ENCODE assay signal across 8 cellular contexts in genomic region chr1:21176589-21177555, GRCh38. TPM values are rescaled to one million over a fixed set of nuclear protein-coding genes. Genes with fewer than 3 reads are reported as not detected.
DNase-seq lines count a peak whose midpoint lies in the region; ATAC-seq, FAIRE-seq and TF ChIP-seq lines count a peak whose summit lies in the region.

EIF4G3 (minus strand) TSS chr1:21176897; CDS start chr1:21002742, 174,155 bp downstream.

- POLR2A ChIA-PET in activated CD4-positive, alpha-beta T cell treated with anti-CD3 and anti-CD28 coated beads for 36 hours (lab: Charles Lee), result no interaction called here

- no peaks in the 10 kb centered on the region for H3K27me3 Mint-ChIP-seq in activated CD4-positive, alpha-beta T cell treated with anti-CD3 and anti-CD28 coated beads for 36 hours

- peak within 1 kb of the TSS; percentile 92 for H3K27ac Mint-ChIP-seq in activated CD4-positive, alpha-beta T cell treated with anti-CD3 and anti-CD28 coated beads for 36 hours

- peak within 1 kb of the TSS; percentile 78 to 79 for H3K27ac ChIP-seq in kidney (ENCODE audit: low read depth in 2 of 2, low read length in 2 of 2)

- peak; percentile 85 for ATAC-seq in HG03442 (IDR thresholded peaks at IDR 0.05; ENCODE audit: unreplicated experiment)
- ATAC-seq in activated CD4-positive, alpha-beta T cell treated with anti-CD3 and anti-CD28 coated beads for 36 hours, result peak; percentile 99

- H3K36me3 Mint-ChIP-seq in activated CD4-positive, alpha-beta T cell treated with anti-CD3 and anti-CD28 coated beads for 36 hours (ENCODE audit: low read depth), result peaks cover 21% of the 10 kb centered on the region

- peak; percentile 95 for FAIRE-seq in kidney (lab: Jason Lieb, UNC)

- H3K9me3 Mint-ChIP-seq in activated CD4-positive, alpha-beta T cell treated with anti-CD3 and anti-CD28 coated beads for 36 hours (ENCODE audit: low read depth), result no peaks in the 10 kb centered on the region

- peaks cover 5 to 6% of the 10 kb centered on the region in 2 donors for H3K4me1 ChIP-seq in kidney (ENCODE audit: control insufficient read depth in 1 of 2, insufficient read depth in 1 of 2, low read depth in 1 of 2, low read length in 2 of 2)

- no peaks in the 10 kb centered on the region for H3K9me3 ChIP-seq in kidney (ENCODE audit: control insufficient read depth in 1 of 2, low read length in 2 of 2)

- TF ChIP-seq CTCF in choroid plexus epithelial cell (conservative IDR thresholded peaks at IDR 0.05; ENCODE audit: low read depth, low read length) (no peak), kidney (IDR thresholded peaks at IDR 0.05; ENCODE audit: borderline replicate concordance, extremely low read depth, insufficient read depth) (no peak)

- peak within 1 kb of the TSS; percentile 81 for H3K4me3 Mint-ChIP-seq in activated CD4-positive, alpha-beta T cell treated with anti-CD3 and anti-CD28 coated beads for 36 hours

- peak within 1 kb of the TSS; percentile 88 to 89 for H3K9ac ChIP-seq in kidney (ENCODE audit: low read length in 2 of 2)

- peak within 1 kb of the TSS; percentile 88 for H3K4me3 ChIP-seq in choroid plexus epithelial cell (ENCODE audit: low read depth, low read length)
- peak within 1 kb of the TSS; percentile 78 to 86 for H3K4me3 ChIP-seq in kidney (ENCODE audit: low read length in 2 of 2)

- no peaks in the 10 kb centered on the region for H3K36me3 ChIP-seq in kidney (ENCODE audit: control insufficient read depth in 1 of 2, insufficient read depth in 2 of 2, low read length in 2 of 2)

- peak; percentile 97 for DNase-seq in Ammon's horn (ENCODE audit: low spot score)
- peak; percentile 89 for DNase-seq in GM19238 (ENCODE audit: insufficient read length, low spot score)
- peak; percentile 97 for DNase-seq in NCI-H524 (lab: John Stamatoyannopoulos, UW)
- peak; percentile 100 for DNase-seq in activated CD4-positive, alpha-beta T cell treated with anti-CD3 and anti-CD28 coated beads for 36 hours
- DNase-seq in choroid plexus epithelial cell (ENCODE audit: low read depth), result peak; percentile 97
- DNase-seq in kidney, result peak; percentile 99
- DNase-seq in stimulated activated CD4-positive, alpha-beta T cell treated with anti-CD3 and anti-CD28 coated beads, Interleukin-15, amount 100 ng/mL, for 24 hours, result peak; percentile 100

- H3K4me1 Mint-ChIP-seq in activated CD4-positive, alpha-beta T cell treated with anti-CD3 and anti-CD28 coated beads for 36 hours, result peaks cover 25% of the 10 kb centered on the region

- intact Hi-C loops in activated CD4-positive, alpha-beta T cell treated with anti-CD3 and anti-CD28 coated beads for 36 hours (cut with DNase I, micrococcal nuclease), result loop anchor here (1.0 to 10.0 kb wide), 14 partner anchors 116 to 850 kb away; partner anchors contain the start of genes DDOST (in 1 of the 2), HP1BP3 (in 1 of the 2), MUL1 (in 1 of the 2) and NBPF3 (in 1 of the 2)
- intact Hi-C loops in kidney (cut with DNase I), result no loop called here

- CTCF ChIA-PET in activated CD4-positive, alpha-beta T cell treated with anti-CD3 and anti-CD28 coated beads for 36 hours (lab: Charles Lee), result interaction anchor here (0.6 to 1.7 kb wide), 2 partner anchors 186 to 1515 kb away, joined by 3 to 5 read pairs; no protein-coding TSS in a partner anchor

RNA-seq across cellular contexts. Expression of gene EIF4G3, which starts in this region (rescaled TPM):
- 10 to 100 TPM; 47.0 to 55.0 TPM for total RNA-seq in activated CD4-positive, alpha-beta T cell treated with anti-CD3 and anti-CD28 coated beads for 36 hours
- 61.6 TPM for total RNA-seq in kidney
- polyA plus RNA-seq in kidney (ENCODE audit: insufficient read depth, low read depth, low replicate concordance), result 14.8 TPM

Comparison
In these comparisons a context has a peak if more than half of its experiments do, and no peak if none do; other contexts are left out.
1. Peak in every context shown above with its lines: DNase-seq, ATAC-seq, H3K4me3 ChIP-seq and H3K27ac ChIP-seq.